Comparison of ENCODE assay signal across 8 cellular contexts in genomic region chr5:44774279-44774880, GRCh38. TPM values are rescaled to one million over a fixed set of nuclear protein-coding genes. Genes with fewer than 3 reads are reported as not detected.
DNase-seq lines count a peak whose midpoint lies in the region; ATAC-seq and TF ChIP-seq lines count a peak whose summit lies in the region.

No MANE protein-coding gene starts in this region.

- H3K36me3 ChIP-seq in sigmoid colon = no peaks in the 10 kb centered on the region

- H3K4me3 Mint-ChIP-seq in activated naive CD4-positive, alpha-beta T cell treated with anti-CD3 and anti-CD28 coated beads for 36 hours = no peak overlapping the region

- WGBS in sigmoid colon, 2 donors = 3 to 13% methylated on average over 1 of the region's 1 CpG

- no peaks in the 10 kb centered on the region for H3K4me1 ChIP-seq in sigmoid colon

- peak; percentile 72 for ATAC-seq in GM19372 (IDR thresholded peaks at IDR 0.05; ENCODE audit: low read depth, unreplicated experiment)

- TF ChIP-seq EP300 in sigmoid colon (IDR thresholded peaks at IDR 0.05) = no peak

- peaks cover 9% of the 10 kb centered on the region for H3K27me3 Mint-ChIP-seq in activated naive CD4-positive, alpha-beta T cell treated with anti-CD3 and anti-CD28 coated beads for 36 hours (ENCODE audit: low read depth)

- H3K27me3 ChIP-seq in sigmoid colon = no peaks in the 10 kb centered on the region

- H3K4me3 ChIP-seq in fibroblast of the aortic adventitia (ENCODE audit: low read depth, low read length) (no peak overlapping the region), sigmoid colon (no peak overlapping the region)

- CTCF ChIA-PET in activated naive CD4-positive, alpha-beta T cell treated with anti-CD3 and anti-CD28 coated beads for 36 hours (lab: Charles Lee) = interaction anchor here (0.7 to 1.5 kb wide), 4 partner anchors 10 to 1143 kb away, joined by 3 to 5 read pairs (median 4); no protein-coding TSS in a partner anchor

- H3K9me3 Mint-ChIP-seq in activated naive CD4-positive, alpha-beta T cell treated with anti-CD3 and anti-CD28 coated beads for 36 hours = no peaks in the 10 kb centered on the region

- H3K4me1 Mint-ChIP-seq in activated naive CD4-positive, alpha-beta T cell treated with anti-CD3 and anti-CD28 coated beads for 36 hours (ENCODE audit: low read depth) = no peaks in the 10 kb centered on the region

- TF ChIP-seq POLR2A in sigmoid colon (IDR thresholded peaks at IDR 0.05) = no peak

- H3K27ac ChIP-seq in sigmoid colon = no peak overlapping the region

- intact Hi-C loops in sigmoid colon (cut with DNase I) = loop anchor here (5.0 to 10.0 kb wide), 3 partner anchors 240 to 1140 kb away; no protein-coding TSS in a partner anchor
- intact Hi-C loops in activated naive CD4-positive, alpha-beta T cell treated with anti-CD3 and anti-CD28 coated beads for 36 hours (cut with micrococcal nuclease) = loop anchor here (1.0 to 10.0 kb wide), 4 partner anchors 237 to 1220 kb away; partner anchors contain the start of gene PAIP1

- peak; percentile 17 for DNase-seq in CMK (ENCODE audit: low read depth)
- peak; percentile 55 for DNase-seq in LHCN-M2 (ENCODE audit: low read depth)
- DNase-seq in SHP77 treated with DMSO at 0.1 percent for 48 hours (lab: John Stamatoyannopoulos, UW) = peak; percentile 51
- DNase-seq in fibroblast of the aortic adventitia (ENCODE audit: low read depth) = peak; percentile 74
- DNase-seq in sigmoid colon = no peak
- DNase-seq in activated naive CD4-positive, alpha-beta T cell treated with anti-CD3 and anti-CD28 coated beads for 36 hours = no peak
- no peak for DNase-seq in stimulated activated CD4-positive, alpha-beta T cell treated with anti-CD3 and anti-CD28 coated beads, Interleukin-1b, Interleukin-23, amount 100 ng/mL, for 48 hours

- H3K36me3 Mint-ChIP-seq in activated naive CD4-positive, alpha-beta T cell treated with anti-CD3 and anti-CD28 coated beads for 36 hours (ENCODE audit: low read depth) = no peaks in the 10 kb centered on the region

- H3K9me3 ChIP-seq in sigmoid colon = no peaks in the 10 kb centered on the region

- no peak overlapping the region for H3K27ac Mint-ChIP-seq in activated naive CD4-positive, alpha-beta T cell treated with anti-CD3 and anti-CD28 coated beads for 36 hours

- TF ChIP-seq CTCF in fibroblast of the aortic adventitia (IDR thresholded peaks at IDR 0.05; ENCODE audit: insufficient read depth, low read length) = peak; percentile 45
- TF ChIP-seq CTCF in sigmoid colon (IDR thresholded peaks at IDR 0.05) = peak; percentile 15 to 48 (median 33)

RNA-seq across cellular contexts. Expression of gene MRPS30, which starts 34.4 kb away (rescaled TPM):
- total RNA-seq in LHCN-M2 (2014; rRNA removed) (68.9 and 70.8 TPM in 2 replicates), fibroblast of the aortic adventitia (ENCODE audit: low replicate concordance) (78.6 and 78.9 TPM in 2 replicates), sigmoid colon (10 to 100 TPM; 58.2 to 66.4 (median 63.3) TPM)
- 16.1 TPM for polyA plus RNA-seq in LHCN-M2 (2012)
- polyA plus RNA-seq in sigmoid colon = 10 to 100 TPM; 19.8 to 29.8 (median 28.3) TPM
- total RNA-seq in activated naive CD4-positive, alpha-beta T cell treated with anti-CD3 and anti-CD28 coated beads for 36 hours = 10 to 100 TPM; 46.1 to 49.3 TPM

Comparison
In these comparisons a context has a peak if more than half of its experiments do, and no peak if none do; other contexts are left out.
1. DNase-seq: peak in CMK (single experiment), LHCN-M2 (single experiment), SHP77 treated with DMSO at 0.1 percent for 48 hours (single experiment) and fibroblast of the aortic adventitia (single experiment); none in sigmoid colon (single experiment), activated naive CD4-positive, alpha-beta T cell treated with anti-CD3 and anti-CD28 coated beads for 36 hours (single experiment) and stimulated activated CD4-positive, alpha-beta T cell treated with anti-CD3 and anti-CD28 coated beads, Interleukin-1b, Interleukin-23, amount 100 ng/mL, for 48 hours (single experiment).